In the genomic region with DNA sequence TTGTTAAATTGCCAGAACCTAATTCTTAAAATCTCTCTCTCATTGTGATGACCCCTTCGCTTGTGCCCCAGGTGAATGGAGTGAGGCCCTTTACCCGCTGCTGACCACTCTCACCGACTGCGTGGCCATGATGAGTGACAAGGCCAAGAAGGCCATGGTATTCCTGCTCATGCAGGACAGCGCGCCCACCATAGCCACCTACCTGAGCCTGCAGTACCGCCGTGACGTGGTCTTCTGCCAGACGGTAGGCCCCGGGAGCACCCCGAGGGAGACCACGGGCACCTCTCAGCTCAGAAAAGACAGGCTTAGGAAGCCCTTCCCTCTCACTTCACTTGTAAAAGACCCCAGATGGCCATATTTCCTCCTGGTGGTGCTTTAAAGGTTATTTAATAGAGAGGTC, we compare ENCODE assay signal across 21 cellular contexts. TPM values are rescaled to one million over a fixed set of nuclear protein-coding genes. Genes with fewer than 3 reads are reported as not detected.
DNase-seq lines count a peak whose midpoint lies in the region; ATAC-seq and TF ChIP-seq lines count a peak whose summit lies in the region.
"Had no signal": no experiment of that assay in that cellular context is flagged by ENCODE, and none has a peak within 500 bp of the region (broad histone marks: within the 10 kb centered on the region; RNA-seq: fewer than 3 reads in every experiment).

No MANE protein-coding gene starts in this region.

- DNase-seq in activated CD8-positive, alpha-beta T cell treated with anti-CD3 and anti-CD28 coated beads, Interleukin-2, amount 10 ng/mL, durations not matched to agents 7 days and 5 days, result no peak
- DNase-seq in activated CD8-positive, alpha-beta T cell treated with anti-CD3 and anti-CD28 coated beads for 36 hours, result no peak
- DNase-seq in left ventricle myocardium inferior (no peak), Right ventricle myocardium inferior (ENCODE audit: missing footprints) (no peak), coronary artery (ENCODE audit: low spot score) (no peak), tibial artery (peak; percentile 13 to 54), SK-N-DZ (ENCODE audit: low spot score) (no peak)
- no peak for DNase-seq in stimulated activated CD4-positive, alpha-beta T cell treated with anti-CD3 and anti-CD28 coated beads, Interleukin-4, amount 100 ng/mL, for 1 hour
- DNase-seq: 8988T, COR-L47, DMS 273 treated with DMSO at 0.1 percent for 48 hours, DND-41, H7, KBM-7, NCI-H1105 treated with DMSO at 0.1 percent for 48 hours, NCI-H1694, NCI-H2081 treated with DMSO at 0.1 percent for 48 hours, NCI-H510A, NCI-H748 treated with DMSO at 0.1 percent for 48 hours, OCI-M1 had no signal

- H3K9me3 ChIP-seq in left ventricle myocardium inferior (replicated peaks) (no peaks in the 10 kb centered on the region), tibial artery (no peaks in the 10 kb centered on the region)

- peaks cover 69% of the 10 kb centered on the region for H3K4me1 ChIP-seq in left ventricle myocardium inferior
- peaks cover 0 to 47% (median 20%) of the 10 kb centered on the region in 4 donors for H3K4me1 ChIP-seq in tibial artery

- H3K36me3 ChIP-seq in left ventricle myocardium inferior (peaks cover 52% of the 10 kb centered on the region), tibial artery (peaks cover 17 to 58% (median 42%) of the 10 kb centered on the region in 3 donors)

- H3K36me3 Mint-ChIP-seq in activated CD8-positive, alpha-beta T cell treated with anti-CD3 and anti-CD28 coated beads, Interleukin-2, amount 10 ng/mL, durations not matched to agents 7 days and 5 days (ENCODE audit: low read depth), result peaks cover 80% of the 10 kb centered on the region
- peaks cover 31% of the 10 kb centered on the region for H3K36me3 Mint-ChIP-seq in activated CD8-positive, alpha-beta T cell treated with anti-CD3 and anti-CD28 coated beads for 36 hours (ENCODE audit: low read depth)

- H3K4me1 Mint-ChIP-seq in activated CD8-positive, alpha-beta T cell treated with anti-CD3 and anti-CD28 coated beads, Interleukin-2, amount 10 ng/mL, durations not matched to agents 7 days and 5 days (ENCODE audit: low read depth), result peaks cover 54% of the 10 kb centered on the region
- peaks cover 22% of the 10 kb centered on the region for H3K4me1 Mint-ChIP-seq in activated CD8-positive, alpha-beta T cell treated with anti-CD3 and anti-CD28 coated beads for 36 hours (ENCODE audit: low read depth)

- no peaks in the 10 kb centered on the region for H3K27me3 Mint-ChIP-seq in activated CD8-positive, alpha-beta T cell treated with anti-CD3 and anti-CD28 coated beads, Interleukin-2, amount 10 ng/mL, durations not matched to agents 7 days and 5 days (ENCODE audit: low read depth)
- H3K27me3 Mint-ChIP-seq in activated CD8-positive, alpha-beta T cell treated with anti-CD3 and anti-CD28 coated beads for 36 hours, result no peaks in the 10 kb centered on the region

- POLR2A ChIA-PET in activated CD8-positive, alpha-beta T cell treated with anti-CD3 and anti-CD28 coated beads, Interleukin-2, amount 10 ng/mL, durations not matched to agents 7 days and 5 days (lab: Charles Lee), result no interaction called here
- POLR2A ChIA-PET in activated CD8-positive, alpha-beta T cell treated with anti-CD3 and anti-CD28 coated beads for 36 hours (lab: Charles Lee), result no interaction called here

- no peak for TF ChIP-seq CTCF in activated CD8-positive, alpha-beta T cell treated with anti-CD3 and anti-CD28 coated beads for 36 hours (IDR thresholded peaks at IDR 0.05)
- TF ChIP-seq CTCF in left ventricle myocardium inferior (IDR thresholded peaks at IDR 0.05; ENCODE audit: borderline replicate concordance) (no peak), coronary artery (IDR thresholded peaks at IDR 0.05) (no peak), tibial artery (IDR thresholded peaks at IDR 0.05) (no peak)

- peak overlapping the region; percentile 68 for H3K27ac Mint-ChIP-seq in activated CD8-positive, alpha-beta T cell treated with anti-CD3 and anti-CD28 coated beads, Interleukin-2, amount 10 ng/mL, durations not matched to agents 7 days and 5 days
- no peak overlapping the region for H3K27ac Mint-ChIP-seq in activated CD8-positive, alpha-beta T cell treated with anti-CD3 and anti-CD28 coated beads for 36 hours

- no peak for ATAC-seq in activated CD8-positive, alpha-beta T cell treated with anti-CD3 and anti-CD28 coated beads, Interleukin-2, amount 10 ng/mL, durations not matched to agents 7 days and 5 days
- ATAC-seq in activated CD8-positive, alpha-beta T cell treated with anti-CD3 and anti-CD28 coated beads for 36 hours, result no peak
- no peak for ATAC-seq in Right ventricle myocardium inferior

- CTCF ChIA-PET in activated CD8-positive, alpha-beta T cell treated with anti-CD3 and anti-CD28 coated beads, Interleukin-2, amount 10 ng/mL, durations not matched to agents 7 days and 5 days (lab: Charles Lee), result interaction anchor here (1.4 kb wide), 1 partner anchor 150 kb away, joined by 5 read pairs; no protein-coding TSS in a partner anchor
- CTCF ChIA-PET in activated CD8-positive, alpha-beta T cell treated with anti-CD3 and anti-CD28 coated beads for 36 hours (lab: Charles Lee), result interaction anchor here (0.8 kb wide), 1 partner anchor 756 kb away, joined by 3 read pairs; no protein-coding TSS in a partner anchor

- H3K4me3 Mint-ChIP-seq in activated CD8-positive, alpha-beta T cell treated with anti-CD3 and anti-CD28 coated beads, Interleukin-2, amount 10 ng/mL, durations not matched to agents 7 days and 5 days, result no peak overlapping the region
- H3K4me3 Mint-ChIP-seq in activated CD8-positive, alpha-beta T cell treated with anti-CD3 and anti-CD28 coated beads for 36 hours, result no peak overlapping the region
- H3K4me3 Mint-ChIP-seq: CD14-positive monocyte had no signal

- H3K27ac ChIP-seq in left ventricle myocardium inferior (replicated peaks) (peak overlapping the region; percentile 79), coronary artery (peak overlapping the region; percentile 82 to 91), tibial artery (peak overlapping the region; percentile 83 to 86)

- intact Hi-C loops in activated CD8-positive, alpha-beta T cell treated with anti-CD3 and anti-CD28 coated beads for 36 hours (cut with micrococcal nuclease), result no loop called here
- intact Hi-C loops in left ventricle myocardium inferior (cut with micrococcal nuclease), result no loop called here
- intact Hi-C loops in Right ventricle myocardium inferior (cut with DNase I), result loop anchor here (10.0 kb wide), 1 partner anchor 119 kb away; a partner anchor contains a TSS
- intact Hi-C loops in tibial artery (cut with DNase I; ENCODE audit: low total_unique reads), result loop anchor here (5.0 kb wide), 1 partner anchor 44 kb away; a partner anchor contains a TSS

- no peak overlapping the region for H3K4me3 ChIP-seq in left ventricle myocardium inferior
- H3K4me3 ChIP-seq in coronary artery, result no peak overlapping the region
- no peak overlapping the region for H3K4me3 ChIP-seq in tibial artery

- H3K9me3 Mint-ChIP-seq in activated CD8-positive, alpha-beta T cell treated with anti-CD3 and anti-CD28 coated beads, Interleukin-2, amount 10 ng/mL, durations not matched to agents 7 days and 5 days (ENCODE audit: insufficient read depth), result no peaks in the 10 kb centered on the region
- H3K9me3 Mint-ChIP-seq in activated CD8-positive, alpha-beta T cell treated with anti-CD3 and anti-CD28 coated beads for 36 hours, result no peaks in the 10 kb centered on the region
- H3K9me3 Mint-ChIP-seq: CD14-positive monocyte had no signal

- H3K27me3 ChIP-seq in left ventricle myocardium inferior (ENCODE audit: low read depth) (no peaks in the 10 kb centered on the region), tibial artery (no peaks in the 10 kb centered on the region)

RNA-seq across cellular contexts. Expression of a gene that starts 44.9 kb away (rescaled TPM):
- 10 to 100 TPM; 18.8 to 21.8 TPM for total RNA-seq in activated CD8-positive, alpha-beta T cell treated with anti-CD3 and anti-CD28 coated beads, Interleukin-2, amount 10 ng/mL, durations not matched to agents 7 days and 5 days
- total RNA-seq in activated CD8-positive, alpha-beta T cell treated with anti-CD3 and anti-CD28 coated beads for 36 hours, result 10 to 100 TPM; 27.5 to 32.7 TPM
- 33.3 TPM for total RNA-seq in left ventricle myocardium inferior
- 25.6 TPM for total RNA-seq in Right ventricle myocardium inferior
- 89.9 and 107 TPM in 2 replicates for polyA plus RNA-seq in SK-N-DZ (2014; cell fraction: cytosol; rRNA removed)
- 156 and 185 TPM in 2 replicates for polyA plus RNA-seq in SK-N-DZ (2014; cell fraction: nucleus; rRNA removed)

RNA-seq across cellular contexts. Expression of a gene that starts 45.0 kb away (rescaled TPM):
- total RNA-seq in activated CD8-positive, alpha-beta T cell treated with anti-CD3 and anti-CD28 coated beads, Interleukin-2, amount 10 ng/mL, durations not matched to agents 7 days and 5 days, result 10 to 100 TPM; 25.5 to 26.1 TPM
- total RNA-seq in activated CD8-positive, alpha-beta T cell treated with anti-CD3 and anti-CD28 coated beads for 36 hours, result 10 to 100 TPM; 24.8 to 28.3 TPM
- total RNA-seq in left ventricle myocardium inferior (32.0 TPM), Right ventricle myocardium inferior (27.9 TPM)
- 60.9 and 61.8 TPM in 2 replicates for polyA plus RNA-seq in SK-N-DZ (2014; cell fraction: cytosol; rRNA removed)
- polyA plus RNA-seq in SK-N-DZ (2014; cell fraction: nucleus; rRNA removed), result 40.1 and 61.7 TPM in 2 replicates

Comparison
In these comparisons a context has a peak if more than half of its experiments do, and no peak if none do; other contexts are left out.
1. intact Hi-C loops: an anchor here in Right ventricle myocardium inferior (10.0 kb wide) and tibial artery (5.0 kb wide); none called in activated CD8-positive, alpha-beta T cell treated with anti-CD3 and anti-CD28 coated beads for 36 hours and left ventricle myocardium inferior.
2. DNase-seq: peak in tibial artery (2 of 2); none in activated CD8-positive, alpha-beta T cell treated with anti-CD3 and anti-CD28 coated beads, Interleukin-2, amount 10 ng/mL, durations not matched to agents 7 days and 5 days (single experiment), activated CD8-positive, alpha-beta T cell treated with anti-CD3 and anti-CD28 coated beads for 36 hours (single experiment), left ventricle myocardium inferior (single experiment), Right ventricle myocardium inferior (single experiment), coronary artery (single experiment), SK-N-DZ (single experiment) and stimulated activated CD4-positive, alpha-beta T cell treated with anti-CD3 and anti-CD28 coated beads, Interleukin-4, amount 100 ng/mL, for 1 hour (single experiment).
3. Peak in every context shown above with its lines, with median percentiles within 50 percentile points of each other: H3K27ac ChIP-seq.